23 cellular contexts compared by ENCODE assay signal in genomic region chr22:23361676-23362075, GRCh38.
"Had no signal": no experiment of that assay in that cellular context is flagged by ENCODE, and none has a peak within 500 bp of the region (broad histone marks: within the 10 kb centered on the region; RNA-seq: fewer than 3 reads in every experiment).

No MANE protein-coding gene starts in this region.

- ATAC-seq: effector memory CD8-positive, alpha-beta T cell; gastrocnemius medialis; heart right ventricle; left colon; left lung; left ventricle myocardium superior; lower lobe of right lung; mucosa of descending colon had no signal

- H3K4me1 ChIP-seq: esophagus squamous epithelium, gastrocnemius medialis, heart right ventricle, left lung, lower lobe of right lung had no signal

- H3K27ac ChIP-seq: coronary artery, dorsolateral prefrontal cortex, esophagus squamous epithelium, gastrocnemius medialis, heart right ventricle, left lung, lower lobe of right lung had no signal

- DNase-seq: dermis blood vessel endothelial cell; dorsolateral prefrontal cortex; effector CD8-positive, alpha-beta T cell; effector memory CD8-positive, alpha-beta T cell; esophagus squamous epithelium; foreskin fibroblast; foreskin melanocyte; gastrocnemius medialis; glutamatergic neuron; heart right ventricle; hippocampal formation; immature natural killer cell; islet precursor cell; kidney; kidney glomerular epithelial cell; left colon; left lung; left ventricle myocardium superior; lower lobe of right lung; mesenchymal stem cell; mucosa of descending colon had no signal

- H3K4me1 Mint-ChIP-seq: mesothelial cell of epicardium had no signal

- H3K27ac Mint-ChIP-seq: effector memory CD8-positive, alpha-beta T cell; mesothelial cell of epicardium had no signal

- H3K27me3 ChIP-seq: dorsolateral prefrontal cortex, gastrocnemius medialis, left lung had no signal

- H3K36me3 ChIP-seq: esophagus squamous epithelium, gastrocnemius medialis, heart right ventricle, left lung, lower lobe of right lung had no signal

- H3K4me3 Mint-ChIP-seq: effector memory CD8-positive, alpha-beta T cell; immature natural killer cell; mesothelial cell of epicardium had no signal

- H3K9me3 ChIP-seq: esophagus squamous epithelium, gastrocnemius medialis, heart right ventricle, left lung, lower lobe of right lung, mucosa of descending colon had no signal

- H3K4me3 ChIP-seq: coronary artery, dorsolateral prefrontal cortex, esophagus squamous epithelium, gastrocnemius medialis, heart right ventricle, left lung, lower lobe of right lung, mucosa of descending colon had no signal

- H3K36me3 Mint-ChIP-seq: immature natural killer cell, mesothelial cell of epicardium had no signal

- H3K9me3 Mint-ChIP-seq: effector memory CD8-positive, alpha-beta T cell had no signal
